18 cellular contexts compared by ENCODE assay signal in genomic region chr4:24321151-24321550, GRCh38.
DNase-seq lines count a peak whose midpoint lies in the region; ATAC-seq and TF ChIP-seq lines count a peak whose summit lies in the region.
"Had no signal": no experiment of that assay in that cellular context is flagged by ENCODE, and none has a peak within 500 bp of the region (broad histone marks: within the 10 kb centered on the region; RNA-seq: fewer than 3 reads in every experiment).

No MANE protein-coding gene starts in this region.

- ATAC-seq in WTC11, result no peak
- no peak for ATAC-seq in natural killer cell
- ATAC-seq: activated T-cell treated with anti-CD3 and anti-CD28 coated beads, Interleukin-2, amount 50 U/mL, for 72 hours; T-helper 17 cell had no signal

- H3K27ac Mint-ChIP-seq in WTC11 (peak overlapping the region; percentile 97), natural killer cell (no peak overlapping the region)
- H3K27ac Mint-ChIP-seq in activated T-helper 2 cell treated with anti-CD3 and anti-CD28 coated beads, Interferon-gamma antibody, Interleukin-2, Interleukin-4, amounts not matched to agents 10 μg/mL and 5 μg/mL and 100 μg/mL, durations not matched to agents 14 hours and 24 hours and 36 hours, result no peak overlapping the region
- H3K27ac Mint-ChIP-seq: activated T-cell treated with anti-CD3 and anti-CD28 coated beads, Interleukin-2, amount 50 U/mL, for 72 hours; CD4-positive, alpha-beta memory T cell; T-helper 17 cell had no signal

- H3K36me3 ChIP-seq in MG63, result no peaks in the 10 kb centered on the region
- H3K36me3 ChIP-seq: neutrophil, spleen had no signal

- TF ChIP-seq CTCF in WTC11 (IDR thresholded peaks at IDR 0.05) (no peak), fibroblast of villous mesenchyme (IDR thresholded peaks at IDR 0.05; ENCODE audit: insufficient read depth, low read depth, low read length) (no peak), natural killer cell (IDR thresholded peaks at IDR 0.05) (no peak)

- H3K27me3 Mint-ChIP-seq in WTC11 (ENCODE audit: low read depth), result no peaks in the 10 kb centered on the region; the same call in 1 of the 2 replicates
- H3K27me3 Mint-ChIP-seq in activated T-helper 2 cell treated with anti-CD3 and anti-CD28 coated beads, Interferon-gamma antibody, Interleukin-2, Interleukin-4, amounts not matched to agents 10 μg/mL and 5 μg/mL and 100 μg/mL, durations not matched to agents 14 hours and 24 hours and 36 hours (ENCODE audit: low read depth), result no peaks in the 10 kb centered on the region
- H3K27me3 Mint-ChIP-seq in natural killer cell (ENCODE audit: low read depth in 2 of 2), result no peaks in the 10 kb centered on the region
- H3K27me3 Mint-ChIP-seq: T-helper 17 cell had no signal

- H3K4me3 Mint-ChIP-seq in WTC11 (peak overlapping the region; percentile 99), natural killer cell (no peak overlapping the region)
- no peak overlapping the region for H3K4me3 Mint-ChIP-seq in activated T-helper 2 cell treated with anti-CD3 and anti-CD28 coated beads, Interferon-gamma antibody, Interleukin-2, Interleukin-4, amounts not matched to agents 10 μg/mL and 5 μg/mL and 100 μg/mL, durations not matched to agents 14 hours and 24 hours and 36 hours (ENCODE audit: low read depth)
- H3K4me3 Mint-ChIP-seq: activated T-cell treated with anti-CD3 and anti-CD28 coated beads, Interleukin-2, amount 50 U/mL, for 72 hours; CD4-positive, alpha-beta memory T cell; T-helper 17 cell had no signal

- DNase-seq in HCEC 1CT, result peak; percentile 55
- no peak for DNase-seq in WTC11 (ENCODE audit: low spot score)
- peak; percentile 8 for DNase-seq in fibroblast of villous mesenchyme (ENCODE audit: low read depth)
- DNase-seq in skeletal muscle cell (ENCODE audit: low read depth), result peak; percentile 4
- no peak for DNase-seq in MG63
- DNase-seq in NCI-H2081 treated with DMSO at 0.1 percent for 48 hours (lab: John Stamatoyannopoulos, UW), result no peak
- no peak for DNase-seq in activated T-helper 2 cell treated with anti-CD3 and anti-CD28 coated beads, Interferon-gamma antibody, Interleukin-2, Interleukin-4, amounts not matched to agents 10 μg/mL and 5 μg/mL and 100 μg/mL, durations not matched to agents 14 hours and 24 hours and 36 hours (ENCODE audit: low spot score)
- DNase-seq in natural killer cell, result no peak
- DNase-seq: activated CD4-positive, alpha-beta T cell treated with anti-CD3 and anti-CD28 coated beads for 4 hours; activated T-cell treated with anti-CD3 and anti-CD28 coated beads, Interleukin-2, amount 50 U/mL, for 72 hours; aorta; CD4-positive, alpha-beta memory T cell; NCI-H1105 treated with DMSO at 0.1 percent for 48 hours; NCI-H510A treated with DMSO at 0.1 percent for 48 hours; RPMI8226; spleen; T-helper 17 cell had no signal

- intact Hi-C loops in activated T-helper 2 cell treated with anti-CD3 and anti-CD28 coated beads, Interferon-gamma antibody, Interleukin-2, Interleukin-4, amounts not matched to agents 10 μg/mL and 5 μg/mL and 100 μg/mL, durations not matched to agents 14 hours and 24 hours and 36 hours (cut with micrococcal nuclease), result no loop called here
- intact Hi-C loops in natural killer cell (cut with micrococcal nuclease), result no loop called here

- CTCF ChIA-PET in WTC11 (lab: Charles Lee), result interaction anchor here (1.0 to 1.9 kb wide), 2 partner anchors 28 to 80 kb away, joined by 3 to 12 read pairs; no protein-coding TSS in a partner anchor

- H3K9me3 Mint-ChIP-seq in WTC11 (no peaks in the 10 kb centered on the region), natural killer cell (peaks cover 0 to 5% of the 10 kb centered on the region in 2 donors)
- no peaks in the 10 kb centered on the region for H3K9me3 Mint-ChIP-seq in activated T-helper 2 cell treated with anti-CD3 and anti-CD28 coated beads, Interferon-gamma antibody, Interleukin-2, Interleukin-4, amounts not matched to agents 10 μg/mL and 5 μg/mL and 100 μg/mL, durations not matched to agents 14 hours and 24 hours and 36 hours

- POLR2A ChIA-PET in WTC11 (lab: Charles Lee), result interaction anchor here (1.2 kb wide), 1 partner anchor 146 kb away, joined by 4 read pairs; no protein-coding TSS in a partner anchor

- H3K27me3 ChIP-seq in MG63, result no peaks in the 10 kb centered on the region
- H3K27me3 ChIP-seq: spleen had no signal

- H3K4me3 ChIP-seq in fibroblast of villous mesenchyme (ENCODE audit: low read depth, low read length) (no peak overlapping the region), skeletal muscle cell (ENCODE audit: low read depth, low read length) (no peak overlapping the region), MG63 (no peak overlapping the region)
- H3K4me3 ChIP-seq: spleen had no signal

- no peaks in the 10 kb centered on the region for H3K9me3 ChIP-seq in MG63
- H3K9me3 ChIP-seq: neutrophil, spleen had no signal

- H3K36me3 Mint-ChIP-seq in WTC11, result peaks cover 21% of the 10 kb centered on the region
- H3K36me3 Mint-ChIP-seq in activated T-helper 2 cell treated with anti-CD3 and anti-CD28 coated beads, Interferon-gamma antibody, Interleukin-2, Interleukin-4, amounts not matched to agents 10 μg/mL and 5 μg/mL and 100 μg/mL, durations not matched to agents 14 hours and 24 hours and 36 hours (ENCODE audit: low read depth), result no peaks in the 10 kb centered on the region
- H3K36me3 Mint-ChIP-seq in natural killer cell, result no peaks in the 10 kb centered on the region
- H3K36me3 Mint-ChIP-seq: CD4-positive, alpha-beta memory T cell had no signal

- H3K4me1 Mint-ChIP-seq in WTC11 (peaks cover 79% of the 10 kb centered on the region), natural killer cell (no peaks in the 10 kb centered on the region)
- H3K4me1 Mint-ChIP-seq in activated T-helper 2 cell treated with anti-CD3 and anti-CD28 coated beads, Interferon-gamma antibody, Interleukin-2, Interleukin-4, amounts not matched to agents 10 μg/mL and 5 μg/mL and 100 μg/mL, durations not matched to agents 14 hours and 24 hours and 36 hours (ENCODE audit: low read depth), result no peaks in the 10 kb centered on the region
- H3K4me1 Mint-ChIP-seq: CD4-positive, alpha-beta memory T cell; T-helper 17 cell had no signal

TF ChIP-seq in WTC11, 78 proteins besides CTCF, POLR2A, EP300 and RAD21:
- TF ChIP-seq NR1H2 (CRISPR knock-in tag; IDR thresholded peaks at IDR 0.05) (no peak), ZNF396 (CRISPR knock-in tag; IDR thresholded peaks at IDR 0.05; ENCODE audit: borderline replicate concordance) (no peak), CREB1 (CRISPR knock-in tag; IDR thresholded peaks at IDR 0.05) (no peak), IRF2 (CRISPR knock-in tag; IDR thresholded peaks at IDR 0.05; ENCODE audit: borderline replicate concordance, low read depth) (no peak)

Comparison
In these comparisons a context has a peak if more than half of its experiments do, and no peak if none do; other contexts are left out.
1. DNase-seq: peak in HCEC 1CT (single experiment), fibroblast of villous mesenchyme (single experiment) and skeletal muscle cell (single experiment); none in WTC11 (single experiment), MG63 (single experiment), NCI-H2081 treated with DMSO at 0.1 percent for 48 hours (single experiment), activated T-helper 2 cell treated with anti-CD3 and anti-CD28 coated beads, Interferon-gamma antibody, Interleukin-2, Interleukin-4, amounts not matched to agents 10 μg/mL and 5 μg/mL and 100 μg/mL, durations not matched to agents 14 hours and 24 hours and 36 hours (single experiment) and natural killer cell (single experiment).